In the genomic region with DNA sequence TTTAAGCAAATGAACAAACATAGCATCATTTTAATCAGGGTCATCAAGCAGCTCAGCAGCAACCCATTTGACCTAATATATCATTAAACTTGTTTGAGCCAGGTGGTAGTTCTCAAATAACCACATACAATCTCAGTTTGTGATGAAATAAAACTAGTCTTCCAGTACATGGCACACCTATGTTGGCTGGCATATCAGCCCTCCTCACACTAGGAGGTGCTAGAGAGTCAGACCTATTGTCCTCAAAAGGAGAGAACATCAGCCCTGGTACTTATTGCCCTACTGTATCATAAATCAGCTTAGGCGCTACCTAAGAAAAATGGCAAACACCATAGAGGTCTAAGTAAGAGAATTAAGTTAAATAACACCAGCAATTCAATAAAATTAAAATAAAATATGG, we compare ENCODE assay signal across 10 cellular contexts.
DNase-seq lines count a peak whose midpoint lies in the region; ATAC-seq and TF ChIP-seq lines count a peak whose summit lies in the region.
"Had no signal": no experiment of that assay in that cellular context is flagged by ENCODE, and none has a peak within 500 bp of the region (broad histone marks: within the 10 kb centered on the region; RNA-seq: fewer than 3 reads in every experiment).

No MANE protein-coding gene starts in this region.

- peak; percentile 8 for DNase-seq in stimulated activated naive CD8-positive, alpha-beta T cell treated with anti-CD3 and anti-CD28 coated beads, Interleukin-15, Interleukin-2, amounts not matched to agents 100 U/mL and 50 U/mL, for 24 hours
- no peak for DNase-seq in stimulated activated naive CD8-positive, alpha-beta T cell treated with anti-CD3 and anti-CD28 coated beads, Interleukin-15, amount 100 ng/mL, for 72 hours
- DNase-seq in chondrocyte (ENCODE audit: low spot score), result no peak
- DNase-seq in type B pancreatic cell (ENCODE audit: extremely low spot score, unreplicated experiment), result no peak
- no peak for DNase-seq in CD8-positive, alpha-beta memory T cell
- no peak for DNase-seq in activated gamma-delta T cell treated with Interleukin-2 at 50 U/mL for 16 hours
- no peak for DNase-seq in HAP-1 (ENCODE audit: low spot score in 2 of 2)
- DNase-seq: pancreas, tibial artery had no signal

- no peaks in the 10 kb centered on the region for H3K36me3 ChIP-seq in Loucy (ENCODE audit: insufficient read depth, low read length)
- no peaks in the 10 kb centered on the region for H3K36me3 ChIP-seq in CD8-positive, alpha-beta memory T cell (ENCODE audit: insufficient read depth, low read length)
- H3K36me3 ChIP-seq in HAP-1 (replicated peaks), result no peaks in the 10 kb centered on the region
- H3K36me3 ChIP-seq: pancreas, tibial artery had no signal

- H3K27ac ChIP-seq in CD8-positive, alpha-beta memory T cell (ENCODE audit: low read depth, low read length), result no peak overlapping the region
- H3K27ac ChIP-seq: pancreas, tibial artery had no signal

- peak; percentile 43 for ATAC-seq in stimulated activated naive CD8-positive, alpha-beta T cell treated with anti-CD3 and anti-CD28 coated beads, Interleukin-15, Interleukin-2, amounts not matched to agents 100 U/mL and 50 U/mL, for 24 hours
- ATAC-seq in stimulated activated naive CD8-positive, alpha-beta T cell treated with anti-CD3 and anti-CD28 coated beads, Interleukin-15, amount 100 ng/mL, for 72 hours, result no peak
- ATAC-seq: pancreas had no signal

- H3K9ac ChIP-seq in Loucy (ENCODE audit: low read depth, low read length, poor library complexity, severe bottlenecking), result no peak overlapping the region

- in situ Hi-C loops in HAP-1 (cut with MboI; ENCODE audit: low sequenced_read_pairs), result loop anchor here (25.0 kb wide), 1 partner anchor 932 kb away; no protein-coding TSS in a partner anchor

- CTCF ChIA-PET in CD8-positive, alpha-beta memory T cell (lab: Charles Lee), result interaction anchor here (1.5 to 1.6 kb wide), 2 partner anchors 8 to 501 kb away, joined by 3 read pairs; no protein-coding TSS in a partner anchor

- no peaks in the 10 kb centered on the region for H3K27me3 ChIP-seq in Loucy (ENCODE audit: insufficient read depth, low read length, poor library complexity, severe bottlenecking)
- no peaks in the 10 kb centered on the region for H3K27me3 ChIP-seq in CD8-positive, alpha-beta memory T cell (ENCODE audit: insufficient read depth, low read length, poor library complexity, severe bottlenecking)
- H3K27me3 ChIP-seq in HAP-1 (ENCODE audit: low read depth), result no peaks in the 10 kb centered on the region
- H3K27me3 ChIP-seq: pancreas, tibial artery had no signal

- peak; percentile 63 for TF ChIP-seq CTCF in Loucy (conservative IDR thresholded peaks at IDR 0.05; ENCODE audit: low read length)
- TF ChIP-seq CTCF in chondrocyte (IDR thresholded peaks at IDR 0.05), result peak; percentile 52
- peak; percentile 60 for TF ChIP-seq CTCF in type B pancreatic cell (conservative IDR thresholded peaks at IDR 0.05)

- peaks cover 0 to 15% of the 10 kb centered on the region in 2 donors for H3K9me3 Mint-ChIP-seq in stimulated activated naive CD8-positive, alpha-beta T cell treated with anti-CD3 and anti-CD28 coated beads, Interleukin-15, amount 100 ng/mL, for 72 hours
- H3K9me3 Mint-ChIP-seq in chondrocyte (ENCODE audit: low read depth), result peaks cover 3% of the 10 kb centered on the region
- peaks cover 6% of the 10 kb centered on the region for H3K9me3 Mint-ChIP-seq in type B pancreatic cell
- H3K9me3 Mint-ChIP-seq in CD8-positive, alpha-beta memory T cell, result peaks cover 0 to 9% (median 4%) of the 10 kb centered on the region in 5 donors

- no peaks in the 10 kb centered on the region for H3F3A ChIP-seq in Loucy (ENCODE audit: low read depth)

- no peaks in the 10 kb centered on the region for H3K4me1 Mint-ChIP-seq in stimulated activated naive CD8-positive, alpha-beta T cell treated with anti-CD3 and anti-CD28 coated beads, Interleukin-15, amount 100 ng/mL, for 72 hours
- H3K4me1 Mint-ChIP-seq in chondrocyte (ENCODE audit: low read depth) (peaks cover 41% of the 10 kb centered on the region), type B pancreatic cell (ENCODE audit: unreplicated experiment) (peaks cover 7% of the 10 kb centered on the region)
- no peaks in the 10 kb centered on the region for H3K4me1 Mint-ChIP-seq in CD8-positive, alpha-beta memory T cell

- H3K36me3 Mint-ChIP-seq in chondrocyte (ENCODE audit: low read depth) (no peaks in the 10 kb centered on the region), type B pancreatic cell (no peaks in the 10 kb centered on the region)
- peaks cover 0 to 7% (median 0%) of the 10 kb centered on the region in 3 donors for H3K36me3 Mint-ChIP-seq in CD8-positive, alpha-beta memory T cell

- H3K9me3 ChIP-seq in Loucy (ENCODE audit: insufficient read depth, low read depth, low read length), result peaks cover 6% of the 10 kb centered on the region; the same call in 1 of the 2 replicates
- no peaks in the 10 kb centered on the region for H3K9me3 ChIP-seq in CD8-positive, alpha-beta memory T cell (ENCODE audit: low read length)
- H3K9me3 ChIP-seq in HAP-1, result no peaks in the 10 kb centered on the region
- H3K9me3 ChIP-seq: pancreas, tibial artery had no signal

- no peak overlapping the region for H3K4me2 ChIP-seq in Loucy (ENCODE audit: low read depth, low read length, poor library complexity, severe bottlenecking)

- H3K9me2 ChIP-seq in Loucy (replicated peaks; ENCODE audit: low read depth, low read length), result no peaks in the 10 kb centered on the region

- POLR2A ChIA-PET in CD8-positive, alpha-beta memory T cell (lab: Charles Lee), result no interaction called here

- no peak overlapping the region for H3K27ac Mint-ChIP-seq in stimulated activated naive CD8-positive, alpha-beta T cell treated with anti-CD3 and anti-CD28 coated beads, Interleukin-15, amount 100 ng/mL, for 72 hours
- no peak overlapping the region for H3K27ac Mint-ChIP-seq in chondrocyte (ENCODE audit: unreplicated experiment)
- H3K27ac Mint-ChIP-seq in type B pancreatic cell, result no peak overlapping the region
- H3K27ac Mint-ChIP-seq in CD8-positive, alpha-beta memory T cell, result no peak overlapping the region

- H3K4me1 ChIP-seq in Loucy (ENCODE audit: insufficient read depth, low read length, poor library complexity, severe bottlenecking) (peaks cover 35% of the 10 kb centered on the region), HAP-1 (no peaks in the 10 kb centered on the region; the same call in 1 of the 2 replicates)
- H3K4me1 ChIP-seq in CD8-positive, alpha-beta memory T cell (ENCODE audit: insufficient read depth, low read length), result no peaks in the 10 kb centered on the region
- H3K4me1 ChIP-seq: pancreas had no signal

- no peaks in the 10 kb centered on the region for H3K27me3 Mint-ChIP-seq in stimulated activated naive CD8-positive, alpha-beta T cell treated with anti-CD3 and anti-CD28 coated beads, Interleukin-15, amount 100 ng/mL, for 72 hours
- no peaks in the 10 kb centered on the region for H3K27me3 Mint-ChIP-seq in chondrocyte (ENCODE audit: low read depth)
- H3K27me3 Mint-ChIP-seq in type B pancreatic cell, result no peaks in the 10 kb centered on the region
- peaks cover 6 to 12% of the 10 kb centered on the region in 2 donors for H3K27me3 Mint-ChIP-seq in CD8-positive, alpha-beta memory T cell

- no peak overlapping the region for H3K4me3 Mint-ChIP-seq in stimulated activated naive CD8-positive, alpha-beta T cell treated with anti-CD3 and anti-CD28 coated beads, Interleukin-15, amount 100 ng/mL, for 72 hours
- H3K4me3 Mint-ChIP-seq in chondrocyte (ENCODE audit: unreplicated experiment) (no peak overlapping the region), type B pancreatic cell (no peak overlapping the region)
- no peak overlapping the region for H3K4me3 Mint-ChIP-seq in CD8-positive, alpha-beta memory T cell

- H3K4me3 ChIP-seq in Loucy (ENCODE audit: low read length, poor library complexity, severe bottlenecking), result no peak overlapping the region
- H3K4me3 ChIP-seq in CD8-positive, alpha-beta memory T cell (ENCODE audit: low read length), result no peak overlapping the region
- H3K4me3 ChIP-seq in HAP-1, result no peak overlapping the region
- H3K4me3 ChIP-seq: pancreas, tibial artery had no signal

- H4K20me1 ChIP-seq in Loucy (ENCODE audit: insufficient read depth, low read length, poor library complexity, severe bottlenecking), result no peaks in the 10 kb centered on the region

- H2AFZ ChIP-seq in Loucy (ENCODE audit: low read length), result no peak overlapping the region

- no peaks in the 10 kb centered on the region for H3K79me2 ChIP-seq in Loucy (ENCODE audit: insufficient read depth, low read length)
